In genomic region chr15:60908888-60909287, GRCh38 we compare ENCODE assay signal across 29 cellular contexts.
"Had no signal": no experiment of that assay in that cellular context is flagged by ENCODE, and none has a peak within 500 bp of the region (broad histone marks: within the 10 kb centered on the region; RNA-seq: fewer than 3 reads in every experiment).

No MANE protein-coding gene starts in this region.

- H3K4me1 ChIP-seq: ascending aorta, breast epithelium, colonic mucosa had no signal

- H3K4me3 ChIP-seq: ascending aorta, breast epithelium, cardiac muscle cell, colonic mucosa, esophagus squamous epithelium, gastroesophageal sphincter, heart right ventricle, hepatocyte had no signal

- H3K79me2 ChIP-seq: hepatocyte had no signal

- H3K36me3 ChIP-seq: ascending aorta, breast epithelium, cardiac muscle cell, colonic mucosa, esophagus squamous epithelium, gastroesophageal sphincter, heart right ventricle had no signal

- H3K27ac ChIP-seq: ascending aorta, breast epithelium, cardiac muscle cell, colonic mucosa, epithelial cell of prostate, esophagus squamous epithelium, gastroesophageal sphincter, heart right ventricle, hepatocyte had no signal

- H3K4me2 ChIP-seq: hepatocyte had no signal

- H2AFZ ChIP-seq: hepatocyte had no signal

- ATAC-seq: activated naive CD4-positive, alpha-beta T cell treated with anti-CD3 and anti-CD28 coated beads, Interleukin-2, amount 50 U/mL, for 72 hours; activated T-cell treated with anti-CD3 and anti-CD28 coated beads, Interleukin-2, amount 50 U/mL, for 72 hours; gastroesophageal sphincter; heart right ventricle had no signal

- DNase-seq: activated CD4-positive, alpha-beta memory T cell treated with anti-CD3 and anti-CD28 coated beads, Interleukin-2, amount 10 ng/mL, durations not matched to agents 7 days and 5 days; activated CD4-positive, alpha-beta T cell treated with anti-CD3 and anti-CD28 coated beads for 1 hour; activated CD4-positive, alpha-beta T cell treated with anti-CD3 and anti-CD28 coated beads for 4 hours; activated CD4-positive, alpha-beta T cell treated with anti-CD3 and anti-CD28 coated beads, Interleukin-2, amount 10 ng/mL, durations not matched to agents 7 days and 5 days; activated CD4-positive, alpha-beta T cell treated with anti-CD3 and anti-CD28 coated beads, Interleukin-2, amount 50 U/mL, for 4 hours; activated CD8-positive, alpha-beta memory T cell treated with anti-CD3 and anti-CD28 coated beads, Interleukin-2, amount 50 U/mL, for 48 hours; activated gamma-delta T cell; activated naive CD4-positive, alpha-beta T cell; activated naive CD4-positive, alpha-beta T cell treated with anti-CD3 and anti-CD28 coated beads, Interleukin-2, amount 10 ng/mL, durations not matched to agents 7 days and 5 days; activated naive CD8-positive, alpha-beta T cell treated with anti-CD3 and anti-CD28 coated beads, Interleukin-2, amount 10 ng/mL, durations not matched to agents 7 days and 5 days; activated T-cell treated with anti-CD3 and anti-CD28 coated beads for 4 hours; activated T-cell treated with anti-CD3 and anti-CD28 coated beads, Interleukin-2, amount 50 U/mL, for 24 hours; activated T-cell treated with anti-CD3 and anti-CD28 coated beads, Interleukin-2, amount 50 U/mL, for 72 hours; central memory CD4-positive, alpha-beta T cell; cerebellar nuclear complex; colonic mucosa; effector CD8-positive, alpha-beta T cell; esophagus squamous epithelium; foreskin melanocyte; heart right ventricle had no signal

- FAIRE-seq: endometrium, endothelial cell of umbilical vein had no signal

- H3K9me3 ChIP-seq: ascending aorta, breast epithelium, colonic mucosa, esophagus squamous epithelium, gastroesophageal sphincter, heart right ventricle had no signal

- H3K27me3 ChIP-seq: ascending aorta, breast epithelium, colonic mucosa, esophagus squamous epithelium, gastroesophageal sphincter, heart right ventricle, hepatocyte had no signal
